ENCODE assay signal across 15 cellular contexts in genomic region chr7:22052650-22053336, GRCh38.
DNase-seq lines count a peak whose midpoint lies in the region; ATAC-seq and TF ChIP-seq lines count a peak whose summit lies in the region.
"Had no signal": no experiment of that assay in that cellular context is flagged by ENCODE, and none has a peak within 500 bp of the region (broad histone marks: within the 10 kb centered on the region; RNA-seq: fewer than 3 reads in every experiment).

No MANE protein-coding gene starts in this region.

- H3K4me1 Mint-ChIP-seq in GM23338 (peaks cover 23% of the 10 kb centered on the region), WTC11 (peaks cover 33% of the 10 kb centered on the region)
- H3K4me1 Mint-ChIP-seq: CD8-positive, alpha-beta memory T cell had no signal

- H3K4me2 ChIP-seq in GM23338 (peak overlapping the region; percentile 29; the same call in 1 of the 2 replicates), neural cell (ENCODE audit: low read length) (peak overlapping the region; percentile 60)
- H3K4me2 ChIP-seq: BLaER1 had no signal

- H3K9me2 ChIP-seq in GM23338 (ENCODE audit: insufficient read depth) (no peaks in the 10 kb centered on the region), neural cell (ENCODE audit: insufficient read depth, low read length) (no peaks in the 10 kb centered on the region)

- CTCF ChIA-PET in WTC11 (lab: Charles Lee), result interaction anchor here (1.4 to 3.2 kb wide), 2 partner anchors 30 to 57 kb away, joined by 4 to 21 read pairs; no protein-coding TSS in a partner anchor

- H3K27me3 Mint-ChIP-seq in GM23338 (ENCODE audit: insufficient read depth, low read depth, poor library complexity), result peaks cover 9% of the 10 kb centered on the region
- H3K27me3 Mint-ChIP-seq in WTC11 (ENCODE audit: low read depth), result no peaks in the 10 kb centered on the region

- H3K4me3 Mint-ChIP-seq in GM23338, result no peak overlapping the region
- no peak overlapping the region for H3K4me3 Mint-ChIP-seq in WTC11
- H3K4me3 Mint-ChIP-seq: CD8-positive, alpha-beta memory T cell had no signal

- H3K36me3 ChIP-seq in GM23338 (ENCODE audit: insufficient read depth), result no peaks in the 10 kb centered on the region
- no peaks in the 10 kb centered on the region for H3K36me3 ChIP-seq in neural cell (ENCODE audit: insufficient read depth, low read length)
- H3K36me3 ChIP-seq: BLaER1 had no signal

- H3K27ac Mint-ChIP-seq in GM23338, result no peak overlapping the region
- no peak overlapping the region; the same call in 1 of the 2 replicates for H3K27ac Mint-ChIP-seq in WTC11
- H3K27ac Mint-ChIP-seq: CD8-positive, alpha-beta memory T cell had no signal

- ATAC-seq in GM23338 (peak; percentile 58; the same call in 2 of the 3 replicates), WTC11 (peak; percentile 38), HG03139 (IDR thresholded peaks at IDR 0.05; ENCODE audit: unreplicated experiment) (no peak), HG02763 (IDR thresholded peaks at IDR 0.05; ENCODE audit: unreplicated experiment) (no peak)
- ATAC-seq: HepG2 had no signal

- H3K9me3 Mint-ChIP-seq in GM23338 (peaks cover 3% of the 10 kb centered on the region; the same call in 1 of the 3 replicates), WTC11 (peaks cover 3% of the 10 kb centered on the region; the same call in 1 of the 2 replicates)
- H3K9me3 Mint-ChIP-seq: CD8-positive, alpha-beta memory T cell had no signal

- TF ChIP-seq EP300 in neural cell (conservative IDR thresholded peaks at IDR 0.05; ENCODE audit: poor library complexity, severe bottlenecking), result no peak

- no peaks in the 10 kb centered on the region for H3K27me3 ChIP-seq in GM23338 (ENCODE audit: insufficient read depth)
- no peaks in the 10 kb centered on the region for H3K27me3 ChIP-seq in neural cell (ENCODE audit: insufficient read depth, low read depth, low read length)
- H3K27me3 ChIP-seq: BLaER1 had no signal

- no peaks in the 10 kb centered on the region for H3K79me2 ChIP-seq in GM23338 (replicated peaks; ENCODE audit: insufficient read depth)
- H3K79me2 ChIP-seq in neural cell (replicated peaks; ENCODE audit: insufficient read depth, low read length), result no peaks in the 10 kb centered on the region

- no peak for DNase-seq in GM23338 (ENCODE audit: low spot score)
- DNase-seq in WTC11 (ENCODE audit: low spot score), result no peak
- no peak for DNase-seq in epithelial cell of proximal tubule (ENCODE audit: low read depth)
- no peak for DNase-seq in hippocampal formation (lab: John Stamatoyannopoulos, UW)
- no peak for DNase-seq in stimulated activated CD4-positive, alpha-beta T cell treated with anti-CD3 and anti-CD28 coated beads, Interleukin-4, amount 100 ng/mL, for 4 hours
- DNase-seq: Caco-2; CD8-positive, alpha-beta memory T cell; DMS53; GF-D8 had no signal

- H3K36me3 Mint-ChIP-seq in GM23338 (ENCODE audit: low read depth), result no peaks in the 10 kb centered on the region
- H3K36me3 Mint-ChIP-seq in WTC11, result no peaks in the 10 kb centered on the region
- H3K36me3 Mint-ChIP-seq: CD8-positive, alpha-beta memory T cell had no signal

- no peak overlapping the region for H3K4me3 ChIP-seq in GM23338
- peak overlapping the region; percentile 30 for H3K4me3 ChIP-seq in epithelial cell of proximal tubule (ENCODE audit: low read depth, low read length)
- peak overlapping the region; percentile 61 for H3K4me3 ChIP-seq in neural cell (ENCODE audit: low read length)
- H3K4me3 ChIP-seq: BLaER1 had no signal

- H3K27ac ChIP-seq in GM23338 (ENCODE audit: low read depth) (no peak overlapping the region; the same call in 1 of the 2 replicates), neural cell (ENCODE audit: low read length) (peak overlapping the region; percentile 51)
- H3K27ac ChIP-seq: 22Rv1, BLaER1 had no signal

- TF ChIP-seq CTCF in GM23338 (conservative IDR thresholded peaks at IDR 0.05; ENCODE audit: low read depth in 2 of 2) (no peak), WTC11 (IDR thresholded peaks at IDR 0.05) (no peak), epithelial cell of proximal tubule (conservative IDR thresholded peaks at IDR 0.05; ENCODE audit: low read depth, low read length) (no peak), neural cell (IDR thresholded peaks at IDR 0.05; ENCODE audit: poor library complexity, severe bottlenecking) (no peak)

- H3F3A ChIP-seq in GM23338 (replicated peaks; ENCODE audit: low read depth) (no peaks in the 10 kb centered on the region; the same call in 1 of the 2 replicates), neural cell (ENCODE audit: insufficient read depth, low read length, poor library complexity, severe bottlenecking) (peaks cover 4% of the 10 kb centered on the region)

- H3K4me1 ChIP-seq in GM23338 (ENCODE audit: insufficient read depth), result peaks cover 19% of the 10 kb centered on the region
- H3K4me1 ChIP-seq: BLaER1, Caco-2 had no signal

- H3K9ac ChIP-seq in neural cell (ENCODE audit: low read length), result peak overlapping the region; percentile 32
- H3K9ac ChIP-seq: BLaER1 had no signal

- no peaks in the 10 kb centered on the region for H3K9me3 ChIP-seq in neural cell (ENCODE audit: low read length)
- H3K9me3 ChIP-seq: BLaER1, Caco-2 had no signal

- peak overlapping the region; percentile 86 for H2AFZ ChIP-seq in GM23338
- no peak overlapping the region for H2AFZ ChIP-seq in neural cell (ENCODE audit: low read depth, low read length)

- POLR2A ChIA-PET in WTC11 (lab: Charles Lee), result no interaction called here

- no peak for TF ChIP-seq RAD21 in neural cell (conservative IDR thresholded peaks at IDR 0.05)

- H4K20me1 ChIP-seq in GM23338 (replicated peaks; ENCODE audit: insufficient read depth) (no peaks in the 10 kb centered on the region), neural cell (ENCODE audit: insufficient read depth) (no peaks in the 10 kb centered on the region)
- H4K20me1 ChIP-seq: BLaER1 had no signal

TF ChIP-seq in GM23338, 12 proteins besides CTCF, POLR2A, EP300 and RAD21 (continues in another document):
- no peak for TF ChIP-seq EZH2 (IDR thresholded peaks at IDR 0.05; ENCODE audit: low read depth, unreplicated experiment)
- TF ChIP-seq EZH2phosphoT487 (IDR thresholded peaks at IDR 0.05; ENCODE audit: unreplicated experiment), result no peak
- TF ChIP-seq NANOG (IDR thresholded peaks at IDR 0.05; ENCODE audit: borderline replicate concordance), result no peak

TF ChIP-seq in WTC11, 78 proteins besides CTCF, POLR2A, EP300 and RAD21 (continues in another document):
- TF ChIP-seq, protein P1, sequence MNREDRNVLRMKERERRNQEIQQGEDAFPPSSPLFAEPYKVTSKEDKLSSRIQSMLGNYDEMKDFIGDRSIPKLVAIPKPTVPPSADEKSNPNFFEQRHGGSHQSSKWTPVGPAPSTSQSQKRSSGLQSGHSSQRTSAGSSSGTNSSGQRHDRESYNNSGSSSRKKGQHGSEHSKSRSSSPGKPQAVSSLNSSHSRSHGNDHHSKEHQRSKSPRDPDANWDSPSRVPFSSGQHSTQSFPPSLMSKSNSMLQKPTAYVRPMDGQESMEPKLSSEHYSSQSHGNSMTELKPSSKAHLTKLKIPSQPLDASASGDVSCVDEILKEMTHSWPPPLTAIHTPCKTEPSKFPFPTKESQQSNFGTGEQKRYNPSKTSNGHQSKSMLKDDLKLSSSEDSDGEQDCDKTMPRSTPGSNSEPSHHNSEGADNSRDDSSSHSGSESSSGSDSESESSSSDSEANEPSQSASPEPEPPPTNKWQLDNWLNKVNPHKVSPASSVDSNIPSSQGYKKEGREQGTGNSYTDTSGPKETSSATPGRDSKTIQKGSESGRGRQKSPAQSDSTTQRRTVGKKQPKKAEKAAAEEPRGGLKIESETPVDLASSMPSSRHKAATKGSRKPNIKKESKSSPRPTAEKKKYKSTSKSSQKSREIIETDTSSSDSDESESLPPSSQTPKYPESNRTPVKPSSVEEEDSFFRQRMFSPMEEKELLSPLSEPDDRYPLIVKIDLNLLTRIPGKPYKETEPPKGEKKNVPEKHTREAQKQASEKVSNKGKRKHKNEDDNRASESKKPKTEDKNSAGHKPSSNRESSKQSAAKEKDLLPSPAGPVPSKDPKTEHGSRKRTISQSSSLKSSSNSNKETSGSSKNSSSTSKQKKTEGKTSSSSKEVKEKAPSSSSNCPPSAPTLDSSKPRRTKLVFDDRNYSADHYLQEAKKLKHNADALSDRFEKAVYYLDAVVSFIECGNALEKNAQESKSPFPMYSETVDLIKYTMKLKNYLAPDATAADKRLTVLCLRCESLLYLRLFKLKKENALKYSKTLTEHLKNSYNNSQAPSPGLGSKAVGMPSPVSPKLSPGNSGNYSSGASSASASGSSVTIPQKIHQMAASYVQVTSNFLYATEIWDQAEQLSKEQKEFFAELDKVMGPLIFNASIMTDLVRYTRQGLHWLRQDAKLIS (CRISPR knock-in tag; IDR thresholded peaks at IDR 0.05; ENCODE audit: borderline replicate concordance), result no peak
- no peak for TF ChIP-seq GABPB1 (CRISPR knock-in tag; IDR thresholded peaks at IDR 0.05)

TF ChIP-seq in neural cell, 6 proteins besides CTCF, POLR2A, EP300 and RAD21 (continues in another document):
- TF ChIP-seq EZH2 (IDR thresholded peaks at IDR 0.05; ENCODE audit: borderline replicate concordance, insufficient read depth, low read length, poor library complexity, severe bottlenecking), result no peak
- TF ChIP-seq SMC3 (conservative IDR thresholded peaks at IDR 0.05; ENCODE audit: poor library complexity), result no peak
- no peak for TF ChIP-seq TAF1 (IDR thresholded peaks at IDR 0.05; ENCODE audit: low read depth)
- TF ChIP-seq, protein P2, sequence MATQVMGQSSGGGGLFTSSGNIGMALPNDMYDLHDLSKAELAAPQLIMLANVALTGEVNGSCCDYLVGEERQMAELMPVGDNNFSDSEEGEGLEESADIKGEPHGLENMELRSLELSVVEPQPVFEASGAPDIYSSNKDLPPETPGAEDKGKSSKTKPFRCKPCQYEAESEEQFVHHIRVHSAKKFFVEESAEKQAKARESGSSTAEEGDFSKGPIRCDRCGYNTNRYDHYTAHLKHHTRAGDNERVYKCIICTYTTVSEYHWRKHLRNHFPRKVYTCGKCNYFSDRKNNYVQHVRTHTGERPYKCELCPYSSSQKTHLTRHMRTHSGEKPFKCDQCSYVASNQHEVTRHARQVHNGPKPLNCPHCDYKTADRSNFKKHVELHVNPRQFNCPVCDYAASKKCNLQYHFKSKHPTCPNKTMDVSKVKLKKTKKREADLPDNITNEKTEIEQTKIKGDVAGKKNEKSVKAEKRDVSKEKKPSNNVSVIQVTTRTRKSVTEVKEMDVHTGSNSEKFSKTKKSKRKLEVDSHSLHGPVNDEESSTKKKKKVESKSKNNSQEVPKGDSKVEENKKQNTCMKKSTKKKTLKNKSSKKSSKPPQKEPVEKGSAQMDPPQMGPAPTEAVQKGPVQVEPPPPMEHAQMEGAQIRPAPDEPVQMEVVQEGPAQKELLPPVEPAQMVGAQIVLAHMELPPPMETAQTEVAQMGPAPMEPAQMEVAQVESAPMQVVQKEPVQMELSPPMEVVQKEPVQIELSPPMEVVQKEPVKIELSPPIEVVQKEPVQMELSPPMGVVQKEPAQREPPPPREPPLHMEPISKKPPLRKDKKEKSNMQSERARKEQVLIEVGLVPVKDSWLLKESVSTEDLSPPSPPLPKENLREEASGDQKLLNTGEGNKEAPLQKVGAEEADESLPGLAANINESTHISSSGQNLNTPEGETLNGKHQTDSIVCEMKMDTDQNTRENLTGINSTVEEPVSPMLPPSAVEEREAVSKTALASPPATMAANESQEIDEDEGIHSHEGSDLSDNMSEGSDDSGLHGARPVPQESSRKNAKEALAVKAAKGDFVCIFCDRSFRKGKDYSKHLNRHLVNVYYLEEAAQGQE (IDR thresholded peaks at IDR 0.05; ENCODE audit: borderline replicate concordance), result no peak
- no peak for TF ChIP-seq POLR2AphosphoS5 (IDR thresholded peaks at IDR 0.05)

Comparison
In these comparisons a context has a peak if more than half of its experiments do, and no peak if none do; other contexts are left out.
1. ATAC-seq: peak in GM23338 (single experiment) and WTC11 (single experiment); none in HG03139 (single experiment) and HG02763 (single experiment).